ENCODE assay signal across 15 cellular contexts in the genomic region with DNA sequence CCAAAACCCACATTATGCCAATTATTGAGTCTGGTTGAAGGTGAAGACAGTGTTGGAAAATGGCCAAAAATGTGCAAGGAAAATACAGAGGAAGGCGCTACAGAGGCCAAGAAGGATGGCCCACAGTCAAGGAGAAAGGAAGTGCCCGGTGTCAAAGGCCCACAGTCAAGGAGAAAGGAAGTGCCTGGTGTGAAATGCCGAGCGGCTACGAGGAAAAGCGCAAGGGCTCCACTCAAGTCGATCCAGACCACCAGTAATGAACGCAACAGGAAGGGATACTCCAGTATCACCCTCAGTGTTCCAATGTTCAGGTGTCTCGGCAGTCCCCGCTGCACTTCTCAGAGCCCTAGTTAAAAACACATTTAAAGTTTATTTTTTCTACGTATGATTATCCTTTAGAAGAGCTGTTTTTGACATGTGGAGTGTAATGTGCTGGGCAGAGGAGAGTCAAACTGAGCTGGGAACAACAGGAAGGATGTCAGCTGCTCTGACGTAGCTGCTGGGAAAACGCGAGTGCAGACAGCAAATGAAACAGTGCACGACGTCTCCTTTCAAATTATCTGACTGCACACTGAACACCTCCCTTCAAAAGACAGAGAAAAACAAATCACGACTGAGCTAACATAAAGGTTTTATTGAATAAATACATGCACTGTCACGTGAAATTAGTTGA. TPM values are rescaled to one million over a fixed set of nuclear protein-coding genes. Genes with fewer than 3 reads are reported as not detected.
A peak's percentile ranks its signal among the peaks of the same experiment; 100 is the strongest.
DNase-seq lines count a peak whose midpoint lies in the region; ATAC-seq and TF ChIP-seq lines count a peak whose summit lies in the region.
"Had no signal": no experiment of that assay in that cellular context is flagged by ENCODE, and none has a peak within 500 bp of the region (broad histone marks: within the 10 kb centered on the region; RNA-seq: fewer than 3 reads in every experiment).

No MANE protein-coding gene starts in this region.

- POLR2A ChIA-PET in CD8-positive, alpha-beta memory T cell (lab: Charles Lee): no interaction called here

- peaks cover 27% of the 10 kb centered on the region for H3K36me3 ChIP-seq in CD8-positive, alpha-beta memory T cell (ENCODE audit: insufficient read depth, low read length)
- H3K36me3 ChIP-seq in neuronal stem cell (replicated peaks in 1 of 2; ENCODE audit: control insufficient read depth in 2 of 2, insufficient read depth in 2 of 2, low read length in 2 of 2) (peaks cover 4 to 10% of the 10 kb centered on the region in 2 donors), colonic mucosa (no peaks in the 10 kb centered on the region)

- H3K4ac ChIP-seq in neuronal stem cell (ENCODE audit: low read length): no peak overlapping the region

- H3K36me3 Mint-ChIP-seq in CD8-positive, alpha-beta memory T cell: peaks cover 0 to 52% (median 21%) of the 10 kb centered on the region in 3 donors
- peaks cover 29% of the 10 kb centered on the region for H3K36me3 Mint-ChIP-seq in endothelial cell (ENCODE audit: low read depth, unreplicated experiment)

- no peak overlapping the region for H3K4me2 ChIP-seq in neuronal stem cell (ENCODE audit: insufficient read depth, low read length, poor library complexity, severe bottlenecking)

- H2AFZ ChIP-seq in neuronal stem cell (ENCODE audit: low read length): peak overlapping the region; percentile 47

- H3K79me1 ChIP-seq in neuronal stem cell (ENCODE audit: low read depth, low read length): no peaks in the 10 kb centered on the region

- CTCF ChIA-PET in CD8-positive, alpha-beta memory T cell (lab: Charles Lee): interaction anchor here (0.8 kb wide), 1 partner anchor 247 kb away, joined by 3 read pairs; no protein-coding TSS in a partner anchor

- ATAC-seq in GM21447 (IDR thresholded peaks at IDR 0.05; ENCODE audit: unreplicated experiment): no peak
- ATAC-seq: gastrocnemius medialis, SK-N-SH treated with all-trans-retinoic acid at 6 μM for 48 hours had no signal

- H2AK5ac ChIP-seq in neuronal stem cell (ENCODE audit: low read depth, low read length): no peak overlapping the region

- H2BK15ac ChIP-seq in neuronal stem cell (ENCODE audit: low read length): no peak overlapping the region

- no peak overlapping the region for H3K14ac ChIP-seq in neuronal stem cell (ENCODE audit: low read length)

- no peak overlapping the region for H3K4me3 Mint-ChIP-seq in CD8-positive, alpha-beta memory T cell
- peak overlapping the region; percentile 6 for H3K4me3 Mint-ChIP-seq in endothelial cell (ENCODE audit: unreplicated experiment)

- H3K9ac ChIP-seq in neuronal stem cell (ENCODE audit: low read depth, low read length, poor library complexity) (no peak overlapping the region), colonic mucosa (ENCODE audit: low read depth in 2 of 2, low read length in 2 of 2) (no peak overlapping the region)

- no CpG with 5 or more reads among the region's 18 CpGs for WGBS in neuronal stem cell (ENCODE audit: extremely low coverage in 2 of 2, insufficient read length in 2 of 2, insufficient replicate concordance in 1 of 2), 2 donors

- H3K27me3 ChIP-seq in CD8-positive, alpha-beta memory T cell (ENCODE audit: insufficient read depth, low read length, poor library complexity, severe bottlenecking): no peaks in the 10 kb centered on the region
- no peaks in the 10 kb centered on the region for H3K27me3 ChIP-seq in neuronal stem cell (ENCODE audit: control insufficient read depth in 3 of 3, insufficient read depth in 3 of 3, low read depth in 1 of 3, low read length in 3 of 3)
- no peaks in the 10 kb centered on the region for H3K27me3 ChIP-seq in colonic mucosa
- H3K27me3 ChIP-seq: adrenal gland, gastrocnemius medialis had no signal

- H2BK12ac ChIP-seq in neuronal stem cell (ENCODE audit: low read length): no peak overlapping the region

- no peak for TF ChIP-seq CTCF in VCaP (conservative IDR thresholded peaks at IDR 0.05)
- no peak for TF ChIP-seq CTCF in endothelial cell (IDR thresholded peaks at IDR 0.05; ENCODE audit: unreplicated experiment)
- TF ChIP-seq CTCF in colonic mucosa (IDR thresholded peaks at IDR 0.05): no peak

- no peak overlapping the region for H4K8ac ChIP-seq in neuronal stem cell (ENCODE audit: low read depth, low read length)

- no peak overlapping the region for H3K18ac ChIP-seq in neuronal stem cell (ENCODE audit: low read length)

- H3K27me3 Mint-ChIP-seq in CD8-positive, alpha-beta memory T cell: no peaks in the 10 kb centered on the region
- H3K27me3 Mint-ChIP-seq in endothelial cell (ENCODE audit: unreplicated experiment): peaks cover 8% of the 10 kb centered on the region

- no peak overlapping the region for H3K23ac ChIP-seq in neuronal stem cell (ENCODE audit: low read depth, low read length, poor library complexity)

- DNase-seq in CD8-positive, alpha-beta memory T cell: no peak
- DNase-seq in endothelial cell (ENCODE audit: low spot score): no peak
- DNase-seq in neuronal stem cell (ENCODE audit: low spot score): no peak
- DNase-seq in NCI-H1436 (lab: John Stamatoyannopoulos, UW): no peak
- no peak for DNase-seq in colonic mucosa
- no peak for DNase-seq in stimulated activated CD4-positive, alpha-beta T cell treated with anti-CD3 and anti-CD28 coated beads, Interleukin-4, amount 100 ng/mL, for 4 hours
- DNase-seq: activated CD4-positive, alpha-beta T cell treated with anti-CD3 and anti-CD28 coated beads for 48 hours; C1 segment of cervical spinal cord; gastrocnemius medialis; GDM1; NCI-H2227 treated with DMSO at 0.1 percent for 48 hours had no signal

- no peak overlapping the region for H4K91ac ChIP-seq in neuronal stem cell (ENCODE audit: low read depth, low read length, poor library complexity)

- H3K27ac ChIP-seq in CD8-positive, alpha-beta memory T cell (ENCODE audit: low read depth, low read length): no peak overlapping the region
- H3K27ac ChIP-seq in VCaP (peak overlapping the region; percentile 4; the same call in 1 of the 2 replicates), neuronal stem cell (replicated peaks; ENCODE audit: low read length) (no peak overlapping the region), colonic mucosa (no peak overlapping the region)
- H3K27ac ChIP-seq: gastrocnemius medialis had no signal

- H3K4me1 Mint-ChIP-seq in CD8-positive, alpha-beta memory T cell: peaks cover 4 to 15% (median 5%) of the 10 kb centered on the region in 3 donors
- H3K4me1 Mint-ChIP-seq in endothelial cell (ENCODE audit: unreplicated experiment): peaks cover 8% of the 10 kb centered on the region

- no peaks in the 10 kb centered on the region for H3K9me3 ChIP-seq in CD8-positive, alpha-beta memory T cell (ENCODE audit: low read length)
- no peaks in the 10 kb centered on the region for H3K9me3 ChIP-seq in neuronal stem cell (replicated peaks in 1 of 2; ENCODE audit: control insufficient read depth in 2 of 2, insufficient read depth in 1 of 2, low read depth in 1 of 2, low read length in 2 of 2)
- H3K9me3 ChIP-seq in colonic mucosa: no peaks in the 10 kb centered on the region
- H3K9me3 ChIP-seq: adrenal gland, gastrocnemius medialis had no signal

- no peak overlapping the region for H2BK5ac ChIP-seq in neuronal stem cell (ENCODE audit: low read length)

- peaks cover 0 to 1% (median 0%) of the 10 kb centered on the region in 5 donors for H3K9me3 Mint-ChIP-seq in CD8-positive, alpha-beta memory T cell
- H3K9me3 Mint-ChIP-seq in endothelial cell (ENCODE audit: unreplicated experiment): no peaks in the 10 kb centered on the region

- intact Hi-C loops in colonic mucosa (cut with DNase I): no loop called here

- H3K4me1 ChIP-seq in CD8-positive, alpha-beta memory T cell (ENCODE audit: insufficient read depth, low read length): no peaks in the 10 kb centered on the region
- H3K4me1 ChIP-seq in neuronal stem cell (ENCODE audit: control insufficient read depth in 2 of 2, insufficient read depth in 1 of 2, low read depth in 1 of 2, low read length in 2 of 2) (peaks cover 0 to 6% of the 10 kb centered on the region in 2 donors), colonic mucosa (no peaks in the 10 kb centered on the region)
- H3K4me1 ChIP-seq: adrenal gland, gastrocnemius medialis had no signal

- H3K4me3 ChIP-seq in CD8-positive, alpha-beta memory T cell (ENCODE audit: low read length): no peak overlapping the region
- H3K4me3 ChIP-seq in neuronal stem cell (ENCODE audit: low read length in 2 of 2) (no peak overlapping the region), colonic mucosa (no peak overlapping the region)
- H3K4me3 ChIP-seq: adrenal gland, gastrocnemius medialis had no signal

- H3K27ac Mint-ChIP-seq in CD8-positive, alpha-beta memory T cell: peak overlapping the region in 5 of 8 donors; percentile 1 to 72 (median 14)
- peak overlapping the region; percentile 9 for H3K27ac Mint-ChIP-seq in endothelial cell (ENCODE audit: unreplicated experiment)

- H2BK120ac ChIP-seq in neuronal stem cell (ENCODE audit: low read depth, low read length): no peak overlapping the region

RNA-seq across cellular contexts. Expression of a gene that starts 25.9 kb away (rescaled TPM):
- 10 to 100 TPM; 71.4 to 75.5 TPM for total RNA-seq in CD8-positive, alpha-beta memory T cell
- 4.3 TPM for polyA plus RNA-seq in CD8-positive, alpha-beta memory T cell
- 25.6 TPM for total RNA-seq in endothelial cell (ENCODE audit: unreplicated experiment)
- 31.3 TPM for polyA plus RNA-seq in neuronal stem cell (2013, experiment 1 of 2)
- 33.0 TPM for polyA plus RNA-seq in neuronal stem cell (2013, experiment 2 of 2)
- 10 to 100 TPM; 15.0 to 48.4 TPM for total RNA-seq in colonic mucosa
